In genomic region chr11:69918231-69918937, GRCh38 we compare ENCODE assay signal across 13 cellular contexts.
A peak's percentile ranks its signal among the peaks of the same experiment; 100 is the strongest.
DNase-seq lines count a peak whose midpoint lies in the region; ATAC-seq and TF ChIP-seq lines count a peak whose summit lies in the region.
"Had no signal": no experiment of that assay in that cellular context is flagged by ENCODE, and none has a peak within 500 bp of the region (broad histone marks: within the 10 kb centered on the region; RNA-seq: fewer than 3 reads in every experiment).

No MANE protein-coding gene starts in this region.

- H4K20me1 ChIP-seq in BLaER1 treated with 17β-estradiol and CSF1 and Interleukin-3, amounts not matched to agents 10 nM and 100 nM, result peaks cover 0 to 34% (median 0%) of the 10 kb centered on the region in 11 experiments; a peak in 5 of 22 replicates

- POLR2A ChIA-PET in WTC11 (lab: Charles Lee), result no interaction called here

- H3K27ac ChIP-seq in BLaER1 treated with 17β-estradiol and CSF1 and Interleukin-3, amounts not matched to agents 10 nM and 100 nM, result peak overlapping the region in 4 of 11 experiments; percentile 4 to 70 (median 40); a peak in 4 of 22 replicates
- no peak overlapping the region for H3K27ac ChIP-seq in right cardiac atrium (ENCODE audit: low read length)

- H3K27me3 ChIP-seq in BLaER1 treated with 17β-estradiol and CSF1 and Interleukin-3, amounts not matched to agents 10 nM and 100 nM, result peaks cover 27 to 48% (median 39%) of the 10 kb centered on the region in 11 experiments
- H3K27me3 ChIP-seq in right cardiac atrium (ENCODE audit: control insufficient read depth, insufficient read depth), result no peaks in the 10 kb centered on the region

- H3K27ac Mint-ChIP-seq in WTC11, result no peak overlapping the region
- no peak overlapping the region for H3K27ac Mint-ChIP-seq in T-helper 2 cell treated with Interferon-gamma antibody and Interleukin-4, amounts not matched to agents 5 μg/mL and 100 μg/mL, for 36 hours
- H3K27ac Mint-ChIP-seq: activated naive CD8-positive, alpha-beta T cell treated with anti-CD3 and anti-CD28 coated beads, Interleukin-2, amount 10 ng/mL, durations not matched to agents 7 days and 5 days; stimulated activated naive CD8-positive, alpha-beta T cell treated with anti-CD3 and anti-CD28 coated beads, Interleukin-15, Interleukin-2, amounts not matched to agents 100 ng/mL and 50 ng/mL, for 24 hours had no signal

- CTCF ChIA-PET in WTC11 (lab: Charles Lee), result interaction anchor here (0.6 to 3.4 kb wide), 67 partner anchors 8 to 338 kb away, joined by 3 to 42 read pairs (median 5); partner anchors contain the start of gene FADD

- H3K36me3 ChIP-seq in BLaER1 treated with 17β-estradiol and CSF1 and Interleukin-3, amounts not matched to agents 10 nM and 100 nM, result no peaks in the 10 kb centered on the region

- peak overlapping the region; percentile 50 to 83 (median 63) for H3K4me2 ChIP-seq in BLaER1 treated with 17β-estradiol and CSF1 and Interleukin-3, amounts not matched to agents 10 nM and 100 nM

- H3K9me3 ChIP-seq in BLaER1 treated with 17β-estradiol and CSF1 and Interleukin-3, amounts not matched to agents 10 nM and 100 nM (replicated peaks in 1 of 11), result peaks cover 0 to 5% (median 0%) of the 10 kb centered on the region in 11 experiments; a peak in 2 of 22 replicates
- H3K9me3 ChIP-seq in right cardiac atrium (ENCODE audit: control insufficient read depth, low read length), result no peaks in the 10 kb centered on the region

- no peak for ATAC-seq in WTC11
- ATAC-seq in right cardiac atrium, result peak; percentile 22 to 36
- ATAC-seq in GM21367 (IDR thresholded peaks at IDR 0.05; ENCODE audit: unreplicated experiment), result no peak
- ATAC-seq in GM18498 (IDR thresholded peaks at IDR 0.05; ENCODE audit: unreplicated experiment), result no peak

- peak overlapping the region in 4 of 11 experiments; percentile 0 to 47 (median 20); a peak in 6 of 22 replicates for H3K9ac ChIP-seq in BLaER1 treated with 17β-estradiol and CSF1 and Interleukin-3, amounts not matched to agents 10 nM and 100 nM

- no peak overlapping the region for H3K4me3 ChIP-seq in BLaER1 treated with 17β-estradiol and CSF1 and Interleukin-3, amounts not matched to agents 10 nM and 100 nM
- no peak overlapping the region for H3K4me3 ChIP-seq in right cardiac atrium (ENCODE audit: low read length)

- 53% methylated on average over 38 of the region's 38 CpGs for WGBS in right cardiac atrium

- H3K4me1 Mint-ChIP-seq in WTC11, result 0 out of 2 replicates have a peak, but pooled peaks cover 3% of the 10 kb centered on the region
- H3K4me1 Mint-ChIP-seq in T-helper 2 cell treated with Interferon-gamma antibody and Interleukin-4, amounts not matched to agents 5 μg/mL and 100 μg/mL, for 36 hours (ENCODE audit: low read depth), result no peaks in the 10 kb centered on the region

- H3K9me3 Mint-ChIP-seq in WTC11, result no peaks in the 10 kb centered on the region
- H3K9me3 Mint-ChIP-seq in T-helper 2 cell treated with Interferon-gamma antibody and Interleukin-4, amounts not matched to agents 5 μg/mL and 100 μg/mL, for 36 hours, result no peaks in the 10 kb centered on the region
- H3K9me3 Mint-ChIP-seq: activated naive CD8-positive, alpha-beta T cell treated with anti-CD3 and anti-CD28 coated beads, Interleukin-2, amount 10 ng/mL, durations not matched to agents 7 days and 5 days; central memory CD8-positive, alpha-beta T cell; stimulated activated naive CD8-positive, alpha-beta T cell treated with anti-CD3 and anti-CD28 coated beads, Interleukin-15, Interleukin-2, amounts not matched to agents 100 ng/mL and 50 ng/mL, for 24 hours had no signal

- peaks cover 7 to 40% (median 23%) of the 10 kb centered on the region in 10 experiments; a peak in 19 of 20 replicates for H3K4me1 ChIP-seq in BLaER1 treated with 17β-estradiol and CSF1 and Interleukin-3, amounts not matched to agents 10 nM and 100 nM
- H3K4me1 ChIP-seq in right cardiac atrium (ENCODE audit: control insufficient read depth, insufficient read depth, low read length), result no peaks in the 10 kb centered on the region

- no peak for TF ChIP-seq CTCF in WTC11 (IDR thresholded peaks at IDR 0.05)

- no peak overlapping the region for H3K4me3 Mint-ChIP-seq in WTC11
- no peak overlapping the region for H3K4me3 Mint-ChIP-seq in T-helper 2 cell treated with Interferon-gamma antibody and Interleukin-4, amounts not matched to agents 5 μg/mL and 100 μg/mL, for 36 hours
- H3K4me3 Mint-ChIP-seq: activated naive CD8-positive, alpha-beta T cell treated with anti-CD3 and anti-CD28 coated beads, Interleukin-2, amount 10 ng/mL, durations not matched to agents 7 days and 5 days; central memory CD8-positive, alpha-beta T cell; naive thymus-derived CD8-positive, alpha-beta T cell; stimulated activated naive CD8-positive, alpha-beta T cell treated with anti-CD3 and anti-CD28 coated beads, Interleukin-15, Interleukin-2, amounts not matched to agents 100 ng/mL and 50 ng/mL, for 24 hours had no signal

- intact Hi-C loops in right cardiac atrium (cut with DNase I) (loop anchor here (2.0 to 5.0 kb wide), 3 partner anchors 274 to 278 kb away; no protein-coding TSS in a partner anchor), posterior vena cava (cut with DNase I) (loop anchor here in 1 of 2 donors (5.0 kb wide), 1 partner anchor 1066 kb away; no protein-coding TSS in a partner anchor)

- H3K27me3 Mint-ChIP-seq in WTC11 (ENCODE audit: low read depth), result peaks cover 32% of the 10 kb centered on the region
- H3K27me3 Mint-ChIP-seq in T-helper 2 cell treated with Interferon-gamma antibody and Interleukin-4, amounts not matched to agents 5 μg/mL and 100 μg/mL, for 36 hours (ENCODE audit: low read depth), result peaks cover 8% of the 10 kb centered on the region

- H3K36me3 Mint-ChIP-seq in WTC11, result no peaks in the 10 kb centered on the region
- no peaks in the 10 kb centered on the region for H3K36me3 Mint-ChIP-seq in T-helper 2 cell treated with Interferon-gamma antibody and Interleukin-4, amounts not matched to agents 5 μg/mL and 100 μg/mL, for 36 hours (ENCODE audit: low read depth)
- H3K36me3 Mint-ChIP-seq: activated naive CD8-positive, alpha-beta T cell treated with anti-CD3 and anti-CD28 coated beads, Interleukin-2, amount 10 ng/mL, durations not matched to agents 7 days and 5 days; naive thymus-derived CD8-positive, alpha-beta T cell had no signal

- DNase-seq in WTC11 (ENCODE audit: low spot score) (peak; percentile 10), right cardiac atrium (peak in 2 of 3 donors; percentile 54 to 74), posterior vena cava (ENCODE audit: low spot score) (peak; percentile 88), hepatic stellate cell (ENCODE audit: low spot score) (no peak)
- DNase-seq in T-helper 2 cell treated with Interferon-gamma antibody and Interleukin-4, amounts not matched to agents 5 μg/mL and 100 μg/mL, for 36 hours (ENCODE audit: low spot score), result no peak
- DNase-seq: NCI-H1417 treated with DMSO at 0.1 percent for 48 hours had no signal

TF ChIP-seq in WTC11, 78 proteins besides CTCF, POLR2A, EP300 and RAD21 (continues in another document):
- TF ChIP-seq TEAD4 (CRISPR knock-in tag; IDR thresholded peaks at IDR 0.05) (no peak), OVOL2 (CRISPR knock-in tag; IDR thresholded peaks at IDR 0.05; ENCODE audit: borderline replicate concordance) (no peak), NR2C2 (CRISPR knock-in tag; IDR thresholded peaks at IDR 0.05) (no peak), STAT6 (CRISPR knock-in tag; conservative IDR thresholded peaks at IDR 0.05; ENCODE audit: low read depth) (no peak), IRF1 (CRISPR knock-in tag; IDR thresholded peaks at IDR 0.05) (no peak), RORB (CRISPR knock-in tag; IDR thresholded peaks at IDR 0.05) (no peak)
- TF ChIP-seq, protein P1, sequence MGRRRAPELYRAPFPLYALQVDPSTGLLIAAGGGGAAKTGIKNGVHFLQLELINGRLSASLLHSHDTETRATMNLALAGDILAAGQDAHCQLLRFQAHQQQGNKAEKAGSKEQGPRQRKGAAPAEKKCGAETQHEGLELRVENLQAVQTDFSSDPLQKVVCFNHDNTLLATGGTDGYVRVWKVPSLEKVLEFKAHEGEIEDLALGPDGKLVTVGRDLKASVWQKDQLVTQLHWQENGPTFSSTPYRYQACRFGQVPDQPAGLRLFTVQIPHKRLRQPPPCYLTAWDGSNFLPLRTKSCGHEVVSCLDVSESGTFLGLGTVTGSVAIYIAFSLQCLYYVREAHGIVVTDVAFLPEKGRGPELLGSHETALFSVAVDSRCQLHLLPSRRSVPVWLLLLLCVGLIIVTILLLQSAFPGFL (CRISPR knock-in tag; IDR thresholded peaks at IDR 0.05; ENCODE audit: borderline replicate concordance), result no peak
- TF ChIP-seq, protein P2, sequence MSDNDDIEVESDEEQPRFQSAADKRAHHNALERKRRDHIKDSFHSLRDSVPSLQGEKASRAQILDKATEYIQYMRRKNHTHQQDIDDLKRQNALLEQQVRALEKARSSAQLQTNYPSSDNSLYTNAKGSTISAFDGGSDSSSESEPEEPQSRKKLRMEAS (CRISPR knock-in tag; IDR thresholded peaks at IDR 0.05), result 0 out of 2 replicates have a peak, but pooled peaks have one; percentile 43

Comparison
In these comparisons a context has a peak if more than half of its experiments do, and no peak if none do; other contexts are left out.
1. ATAC-seq: peak in right cardiac atrium (2 of 2); none in WTC11 (single experiment), GM21367 (single experiment) and GM18498 (single experiment).
2. DNase-seq: peak in WTC11 (single experiment), right cardiac atrium (2 of 3) and posterior vena cava (single experiment); none in T-helper 2 cell treated with Interferon-gamma antibody and Interleukin-4, amounts not matched to agents 5 μg/mL and 100 μg/mL, for 36 hours (single experiment) and hepatic stellate cell (single experiment).